ENCODE assay signal across 9 cellular contexts in genomic region chr19:54179921-54180452, GRCh38. TPM values are rescaled to one million over a fixed set of nuclear protein-coding genes. Genes with fewer than 3 reads are reported as not detected.
DNase-seq lines count a peak whose midpoint lies in the region; ATAC-seq and TF ChIP-seq lines count a peak whose summit lies in the region.
"Had no signal": no experiment of that assay in that cellular context is flagged by ENCODE, and none has a peak within 500 bp of the region (broad histone marks: within the 10 kb centered on the region; RNA-seq: fewer than 3 reads in every experiment).

No MANE protein-coding gene starts in this region.

- peak; percentile 32; the same call in 1 of the 2 replicates for TF ChIP-seq RAD21 in SK-N-SH (IDR thresholded peaks at IDR 0.05; ENCODE audit: low read length)

- H3K4me1 Mint-ChIP-seq in stimulated activated naive B cell treated with anti-CD40 and anti-IgM and Interleukin-4, amounts not matched to agents 10 μg/mL and 1 μg/mL and 100 μg/mL, for 72 hours: peaks cover 2 to 11% of the 10 kb centered on the region in 2 donors
- no peaks in the 10 kb centered on the region for H3K4me1 Mint-ChIP-seq in immature natural killer cell
- peaks cover 0 to 2% (median 0%) of the 10 kb centered on the region in 4 donors for H3K4me1 Mint-ChIP-seq in naive thymus-derived CD8-positive, alpha-beta T cell

- WGBS in SK-N-SH (ENCODE audit: low lambda C conversion rate): 72% methylated on average over 10 of the region's 10 CpGs

- peaks cover 5% of the 10 kb centered on the region; the same call in 1 of the 2 replicates for H4K20me1 ChIP-seq in SK-N-SH (ENCODE audit: insufficient read depth)

- H3K9me3 ChIP-seq in SK-N-SH: no peaks in the 10 kb centered on the region

- no peaks in the 10 kb centered on the region for H3K27me3 Mint-ChIP-seq in stimulated activated naive B cell treated with anti-CD40 and anti-IgM and Interleukin-4, amounts not matched to agents 10 μg/mL and 1 μg/mL and 100 μg/mL, for 72 hours
- peaks cover 0 to 1% (median 0%) of the 10 kb centered on the region in 3 donors for H3K27me3 Mint-ChIP-seq in immature natural killer cell (ENCODE audit: low read depth in 3 of 3)
- no peaks in the 10 kb centered on the region for H3K27me3 Mint-ChIP-seq in naive thymus-derived CD8-positive, alpha-beta T cell
- H3K27me3 Mint-ChIP-seq: CD4-positive, CD25-positive, alpha-beta regulatory T cell had no signal

- intact Hi-C loops in left ventricle myocardium superior (cut with micrococcal nuclease): loop anchor here (10.0 kb wide), 1 partner anchor 55 kb away; no protein-coding TSS in a partner anchor

- POLR2A ChIA-PET in SK-N-SH (lab: Yijun Ruan, JAX): no interaction called here
- POLR2A ChIA-PET in naive thymus-derived CD8-positive, alpha-beta T cell (lab: Charles Lee): interaction anchor here (0.8 kb wide), 1 partner anchor 21 kb away, joined by 3 read pairs; no protein-coding TSS in a partner anchor

- H3K9me3 Mint-ChIP-seq in stimulated activated naive B cell treated with anti-CD40 and anti-IgM and Interleukin-4, amounts not matched to agents 10 μg/mL and 1 μg/mL and 100 μg/mL, for 72 hours: no peaks in the 10 kb centered on the region
- H3K9me3 Mint-ChIP-seq in immature natural killer cell: no peaks in the 10 kb centered on the region
- H3K9me3 Mint-ChIP-seq in naive thymus-derived CD8-positive, alpha-beta T cell: no peaks in the 10 kb centered on the region

- CTCF ChIA-PET in SK-N-SH (lab: Yijun Ruan, JAX): interaction anchor here (1.6 to 3.5 kb wide), 2 partner anchors 9 to 12 kb away, joined by 4 to 12 read pairs; no protein-coding TSS in a partner anchor

- ATAC-seq in left ventricle myocardium superior: peak; percentile 20
- peak; percentile 54 to 56 for ATAC-seq in stimulated activated naive B cell treated with anti-CD40 and anti-IgM and Interleukin-4, amounts not matched to agents 10 μg/mL and 1 μg/mL and 100 μg/mL, for 72 hours (replicated peaks)
- no peak for ATAC-seq in naive thymus-derived CD8-positive, alpha-beta T cell

- H3K4me3 Mint-ChIP-seq in stimulated activated naive B cell treated with anti-CD40 and anti-IgM and Interleukin-4, amounts not matched to agents 10 μg/mL and 1 μg/mL and 100 μg/mL, for 72 hours: no peak overlapping the region
- H3K4me3 Mint-ChIP-seq in immature natural killer cell: no peak overlapping the region
- H3K4me3 Mint-ChIP-seq in naive thymus-derived CD8-positive, alpha-beta T cell: no peak overlapping the region
- H3K4me3 Mint-ChIP-seq: CD4-positive, CD25-positive, alpha-beta regulatory T cell had no signal

- no peak overlapping the region for H3K9ac ChIP-seq in SK-N-SH

- H3K36me3 ChIP-seq in SK-N-SH (replicated peaks in 1 of 2; ENCODE audit: control insufficient read depth in 1 of 2, insufficient read depth in 2 of 2, low read length in 1 of 2): peaks cover 28 to 33% of the 10 kb centered on the region in 2 experiments

- no peak for TF ChIP-seq EP300 in SK-N-SH (IDR thresholded peaks at IDR 0.05; ENCODE audit: borderline replicate concordance in 1 of 2, low read depth in 1 of 2, low read length in 1 of 2)

- peak overlapping the region in 1 of 2 experiments; percentile 49; a peak in 1 of 4 replicates for H3K4me3 ChIP-seq in SK-N-SH (ENCODE audit: low read depth in 2 of 2, low read length in 1 of 2)

- H3F3A ChIP-seq in SK-N-SH (replicated peaks; ENCODE audit: insufficient read depth): peaks cover 3% of the 10 kb centered on the region

- no peak overlapping the region for H3K27ac Mint-ChIP-seq in stimulated activated naive B cell treated with anti-CD40 and anti-IgM and Interleukin-4, amounts not matched to agents 10 μg/mL and 1 μg/mL and 100 μg/mL, for 72 hours
- H3K27ac Mint-ChIP-seq in immature natural killer cell: no peak overlapping the region
- no peak overlapping the region for H3K27ac Mint-ChIP-seq in naive thymus-derived CD8-positive, alpha-beta T cell
- H3K27ac Mint-ChIP-seq: CD4-positive, CD25-positive, alpha-beta regulatory T cell had no signal

- H3K36me3 Mint-ChIP-seq in stimulated activated naive B cell treated with anti-CD40 and anti-IgM and Interleukin-4, amounts not matched to agents 10 μg/mL and 1 μg/mL and 100 μg/mL, for 72 hours: peaks cover 28 to 54% of the 10 kb centered on the region in 2 donors
- peaks cover 3 to 8% (median 6%) of the 10 kb centered on the region in 3 donors for H3K36me3 Mint-ChIP-seq in immature natural killer cell
- H3K36me3 Mint-ChIP-seq in naive thymus-derived CD8-positive, alpha-beta T cell: peaks cover 0 to 17% (median 7%) of the 10 kb centered on the region in 3 donors

- H3K4me1 ChIP-seq in SK-N-SH (ENCODE audit: control insufficient read depth in 1 of 2, insufficient read depth in 2 of 2, low read depth in 1 of 2, low read length in 1 of 2): peaks cover 0 to 9% of the 10 kb centered on the region in 2 experiments; a peak in 1 of 4 replicates

- H3K27ac ChIP-seq in SK-N-SH (ENCODE audit: low read depth in 2 of 2, low read length in 1 of 2): no peak overlapping the region

- no peaks in the 10 kb centered on the region for H3K27me3 ChIP-seq in SK-N-SH (ENCODE audit: insufficient read depth)

- peak; percentile 34; the same call in 1 of the 2 replicates for TF ChIP-seq CTCF in SK-N-SH (IDR thresholded peaks at IDR 0.05)

- DNase-seq in NCI-H2029 (lab: John Stamatoyannopoulos, UW) (peak; percentile 9), NCI-H2029 treated with DMSO at 0.1 percent for 48 hours (lab: John Stamatoyannopoulos, UW) (no peak), SK-N-SH (peak; percentile 66), left ventricle myocardium superior (no peak), immature natural killer cell (no peak), DMS79 (lab: John Stamatoyannopoulos, UW) (no peak)
- no peak for DNase-seq in stimulated activated naive B cell treated with anti-CD40 and anti-IgM and Interleukin-4, amounts not matched to agents 10 μg/mL and 1 μg/mL and 100 μg/mL, for 72 hours
- no peak for DNase-seq in naive thymus-derived CD8-positive, alpha-beta T cell
- DNase-seq: CD4-positive, CD25-positive, alpha-beta regulatory T cell had no signal

- no peak overlapping the region for H3K4me2 ChIP-seq in SK-N-SH

- peaks cover 8% of the 10 kb centered on the region; the same call in 1 of the 2 replicates for H3K79me2 ChIP-seq in SK-N-SH (ENCODE audit: insufficient read depth)

- no peak overlapping the region for H2AFZ ChIP-seq in SK-N-SH (ENCODE audit: low read depth)

- H3K9me2 ChIP-seq in SK-N-SH: no peaks in the 10 kb centered on the region

TF ChIP-seq in SK-N-SH, 30 proteins besides CTCF, POLR2A, EP300 and RAD21 (continues in another document):
- peak; percentile 18; the same call in 1 of the 2 replicates for TF ChIP-seq SMC3 (IDR thresholded peaks at IDR 0.05; ENCODE audit: low read depth, low read length)

RNA-seq across cellular contexts. Expression of gene TMC4, which starts 7.0 kb away (rescaled TPM):
- polyA plus RNA-seq in SK-N-SH (2012; rRNA removed): 2.7 and 2.8 TPM in 2 replicates
- 0.66 and 1.2 TPM in 2 replicates for polyA plus RNA-seq in SK-N-SH (2012; cell fraction: cytosol; rRNA removed)
- 11.2 and 15.7 TPM in 2 replicates for polyA plus RNA-seq in SK-N-SH (2012; cell fraction: nucleus; rRNA removed)
- 1.7 TPM for total RNA-seq in left ventricle myocardium superior
- 1 to 10 TPM in 2 of 3 donors, under 1 TPM in 1; 0.93 to 3.3 (median 1.5) TPM for polyA plus RNA-seq in immature natural killer cell
- total RNA-seq in naive thymus-derived CD8-positive, alpha-beta T cell: not detected
- polyA plus RNA-seq in naive thymus-derived CD8-positive, alpha-beta T cell: under 1 TPM in 1 of 3 donors, not detected in 2; 0.13 TPM

RNA-seq across cellular contexts. Expression of gene MBOAT7, which starts 9.4 kb away (rescaled TPM):
- polyA plus RNA-seq in SK-N-SH (2012; rRNA removed) (65.4 and 80.8 TPM in 2 replicates), immature natural killer cell (10 to 100 TPM in 2 of 3 donors, 1 to 10 TPM in 1; 8.8 to 17.8 (median 15.7) TPM)
- polyA plus RNA-seq in SK-N-SH (2012; cell fraction: cytosol; rRNA removed): 36.0 and 53.3 TPM in 2 replicates
- 142 and 172 TPM in 2 replicates for polyA plus RNA-seq in SK-N-SH (2012; cell fraction: nucleus; rRNA removed)
- total RNA-seq in left ventricle myocardium superior: 14.8 TPM
- total RNA-seq in naive thymus-derived CD8-positive, alpha-beta T cell: 10 to 100 TPM; 35.9 to 36.1 TPM
- polyA plus RNA-seq in naive thymus-derived CD8-positive, alpha-beta T cell: 10 to 100 TPM; 11.9 to 17.9 (median 14.8) TPM

RNA-seq across cellular contexts. Expression of gene TSEN34, which starts 11.1 kb away (rescaled TPM):
- polyA plus RNA-seq in SK-N-SH (2012; rRNA removed) (82.1 and 84.1 TPM in 2 replicates), immature natural killer cell (10 to 100 TPM; 26.6 to 36.4 (median 34.0) TPM)
- 45.3 and 70.5 TPM in 2 replicates for polyA plus RNA-seq in SK-N-SH (2012; cell fraction: cytosol; rRNA removed)
- 54.9 and 66.9 TPM in 2 replicates for polyA plus RNA-seq in SK-N-SH (2012; cell fraction: nucleus; rRNA removed)
- 18.5 TPM for total RNA-seq in left ventricle myocardium superior
- 10 to 100 TPM; 25.2 to 25.6 TPM for total RNA-seq in naive thymus-derived CD8-positive, alpha-beta T cell
- 10 to 100 TPM; 23.4 to 38.7 (median 33.3) TPM for polyA plus RNA-seq in naive thymus-derived CD8-positive, alpha-beta T cell

RNA-seq across cellular contexts. Expression of gene LENG1, which starts 20.5 kb away (rescaled TPM):
- polyA plus RNA-seq in SK-N-SH (2012; rRNA removed) (7.7 and 11.4 TPM in 2 replicates), immature natural killer cell (10 to 100 TPM in 2 of 3 donors, 1 to 10 TPM in 1; 2.6 to 14.0 (median 13.5) TPM)
- 8.3 and 8.4 TPM in 2 replicates for polyA plus RNA-seq in SK-N-SH (2012; cell fraction: cytosol; rRNA removed)
- polyA plus RNA-seq in SK-N-SH (2012; cell fraction: nucleus; rRNA removed): 7.5 and 10.1 TPM in 2 replicates
- total RNA-seq in left ventricle myocardium superior: 5.9 TPM
- total RNA-seq in naive thymus-derived CD8-positive, alpha-beta T cell: 10 to 100 TPM; 18.5 to 20.5 TPM
- 10 to 100 TPM in 1 of 3 donors, 1 to 10 TPM in 2; 7.7 to 13.9 (median 9.3) TPM for polyA plus RNA-seq in naive thymus-derived CD8-positive, alpha-beta T cell

RNA-seq across cellular contexts. Expression of gene RPS9, which starts 20.7 kb away (rescaled TPM):
- 3,441 and 3,815 TPM in 2 replicates for polyA plus RNA-seq in SK-N-SH (2012; rRNA removed)
- polyA plus RNA-seq in SK-N-SH (2012; cell fraction: cytosol; rRNA removed): 2,410 and 3,106 TPM in 2 replicates
- 1,220 and 1,672 TPM in 2 replicates for polyA plus RNA-seq in SK-N-SH (2012; cell fraction: nucleus; rRNA removed)
- 601 TPM for total RNA-seq in left ventricle myocardium superior
- polyA plus RNA-seq in immature natural killer cell: 1,000 to 10,000 TPM in 1 of 3 donors, 100 to 1,000 TPM in 2; 436 to 1,067 (median 492) TPM
- 1,000 to 10,000 TPM; 1,288 to 1,335 TPM for total RNA-seq in naive thymus-derived CD8-positive, alpha-beta T cell
- 1,000 to 10,000 TPM; 1,265 to 1,506 (median 1,311) TPM for polyA plus RNA-seq in naive thymus-derived CD8-positive, alpha-beta T cell

Comparison
In these comparisons a context has a peak if more than half of its experiments do, and no peak if none do; other contexts are left out.
1. DNase-seq: peak in NCI-H2029 (single experiment) and SK-N-SH (single experiment); none in NCI-H2029 treated with DMSO at 0.1 percent for 48 hours (single experiment), left ventricle myocardium superior (single experiment), stimulated activated naive B cell treated with anti-CD40 and anti-IgM and Interleukin-4, amounts not matched to agents 10 μg/mL and 1 μg/mL and 100 μg/mL, for 72 hours (single experiment), immature natural killer cell (0 of 3), naive thymus-derived CD8-positive, alpha-beta T cell (0 of 10) and DMS79 (single experiment).
2. ATAC-seq: peak in left ventricle myocardium superior (single experiment) and stimulated activated naive B cell treated with anti-CD40 and anti-IgM and Interleukin-4, amounts not matched to agents 10 μg/mL and 1 μg/mL and 100 μg/mL, for 72 hours (2 of 2); none in naive thymus-derived CD8-positive, alpha-beta T cell (0 of 2).